8 cellular contexts compared by ENCODE assay signal in genomic region chrX:66638591-66639500, GRCh38. TPM values are rescaled to one million over a fixed set of nuclear protein-coding genes. Genes with fewer than 3 reads are reported as not detected.
A peak's percentile ranks its signal among the peaks of the same experiment; 100 is the strongest.
DNase-seq lines count a peak whose midpoint lies in the region; ATAC-seq and TF ChIP-seq lines count a peak whose summit lies in the region.

Gene EDA2R (minus strand): TSS chrX:66639078. CDS start chrX:66616020, 23,058 bp downstream.

- peak within 1 kb of the TSS; percentile 1 to 59 (median 22) for H3K4me3 ChIP-seq in esophagus squamous epithelium
- H3K4me3 ChIP-seq in neural cell (ENCODE audit: low read length) = peak within 1 kb of the TSS; percentile 67
- peak within 1 kb of the TSS; percentile 48 for H3K4me3 ChIP-seq in upper lobe of right lung

- ATAC-seq in GM19395 (IDR thresholded peaks at IDR 0.05; ENCODE audit: unreplicated experiment) (peak; percentile 88), HG03378 (IDR thresholded peaks at IDR 0.05; ENCODE audit: unreplicated experiment) (peak; percentile 93), upper lobe of right lung (peak; percentile 94)

- no peaks in the 10 kb centered on the region for H4K20me1 ChIP-seq in neural cell (ENCODE audit: insufficient read depth)

- no peak within 1 kb of the TSS for H3K27ac Mint-ChIP-seq in activated CD4-positive, alpha-beta memory T cell treated with anti-CD3 and anti-CD28 coated beads for 36 hours

- WGBS in esophagus squamous epithelium, 2 donors = 2 to 37% methylated on average over 6 to 9 of the region's 32 CpGs

- H2AFZ ChIP-seq in neural cell (ENCODE audit: low read depth, low read length) = no peak within 1 kb of the TSS

- peaks cover 9% of the 10 kb centered on the region for H3K4me1 Mint-ChIP-seq in activated CD4-positive, alpha-beta memory T cell treated with anti-CD3 and anti-CD28 coated beads for 36 hours (ENCODE audit: low read depth)

- H3K4me1 ChIP-seq in esophagus squamous epithelium (peaks cover 0 to 3% (median 0%) of the 10 kb centered on the region in 3 donors), upper lobe of right lung (no peaks in the 10 kb centered on the region)

- no peaks in the 10 kb centered on the region for H3K9me3 Mint-ChIP-seq in activated CD4-positive, alpha-beta memory T cell treated with anti-CD3 and anti-CD28 coated beads for 36 hours

- no peaks in the 10 kb centered on the region for H3K9me2 ChIP-seq in neural cell (ENCODE audit: insufficient read depth, low read length)

- H3F3A ChIP-seq in neural cell (ENCODE audit: insufficient read depth, low read length, poor library complexity, severe bottlenecking) = no peaks in the 10 kb centered on the region

- POLR2A ChIA-PET in activated CD4-positive, alpha-beta memory T cell treated with anti-CD3 and anti-CD28 coated beads for 36 hours (lab: Charles Lee) = no interaction called here

- TF ChIP-seq RAD21 in neural cell (conservative IDR thresholded peaks at IDR 0.05) = no peak

- no peak for TF ChIP-seq CTCF in esophagus squamous epithelium (IDR thresholded peaks at IDR 0.05)
- no peak for TF ChIP-seq CTCF in neural cell (IDR thresholded peaks at IDR 0.05; ENCODE audit: poor library complexity, severe bottlenecking)
- TF ChIP-seq CTCF in upper lobe of right lung (IDR thresholded peaks at IDR 0.05) = no peak

- DNase-seq in COLO829 (ENCODE audit: low spot score) (peak; percentile 45), esophagus squamous epithelium (lab: John Stamatoyannopoulos, UW) (no peak), upper lobe of right lung (no peak), NCI-H510A (lab: John Stamatoyannopoulos, UW) (no peak)
- peak; percentile 55 for DNase-seq in activated CD4-positive, alpha-beta memory T cell treated with anti-CD3 and anti-CD28 coated beads for 36 hours

- TF ChIP-seq EP300 in neural cell (conservative IDR thresholded peaks at IDR 0.05; ENCODE audit: poor library complexity, severe bottlenecking) = no peak

- H3K36me3 ChIP-seq in esophagus squamous epithelium = no peaks in the 10 kb centered on the region
- H3K36me3 ChIP-seq in neural cell (ENCODE audit: insufficient read depth, low read length) = no peaks in the 10 kb centered on the region
- no peaks in the 10 kb centered on the region for H3K36me3 ChIP-seq in upper lobe of right lung

- CTCF ChIA-PET in activated CD4-positive, alpha-beta memory T cell treated with anti-CD3 and anti-CD28 coated beads for 36 hours (lab: Charles Lee) = interaction anchor here (0.5 kb wide), 1 partner anchor 451 kb away, joined by 3 read pairs; no protein-coding TSS in a partner anchor

- H3K27me3 Mint-ChIP-seq in activated CD4-positive, alpha-beta memory T cell treated with anti-CD3 and anti-CD28 coated beads for 36 hours = peaks cover 2% of the 10 kb centered on the region

- TF ChIP-seq POLR2A in esophagus squamous epithelium (IDR thresholded peaks at IDR 0.05) = no peak

- intact Hi-C loops in activated CD4-positive, alpha-beta memory T cell treated with anti-CD3 and anti-CD28 coated beads for 36 hours (cut with micrococcal nuclease) = no loop called here
- intact Hi-C loops in esophagus squamous epithelium (cut with DNase I) = no loop called here
- intact Hi-C loops in upper lobe of right lung (cut with DNase I) = no loop called here

- no peaks in the 10 kb centered on the region for H3K36me3 Mint-ChIP-seq in activated CD4-positive, alpha-beta memory T cell treated with anti-CD3 and anti-CD28 coated beads for 36 hours

- H3K27me3 ChIP-seq in esophagus squamous epithelium (no peaks in the 10 kb centered on the region), neural cell (ENCODE audit: insufficient read depth, low read depth, low read length) (no peaks in the 10 kb centered on the region), upper lobe of right lung (no peaks in the 10 kb centered on the region)

- no peak within 1 kb of the TSS for H3K4me2 ChIP-seq in neural cell (ENCODE audit: low read length)

- peak within 1 kb of the TSS in 2 of 4 donors; percentile 19 to 44 for H3K27ac ChIP-seq in esophagus squamous epithelium
- H3K27ac ChIP-seq in neural cell (ENCODE audit: low read length) = no peak within 1 kb of the TSS
- no peak within 1 kb of the TSS for H3K27ac ChIP-seq in upper lobe of right lung

- H3K79me2 ChIP-seq in neural cell (replicated peaks; ENCODE audit: insufficient read depth, low read length) = no peaks in the 10 kb centered on the region

- H3K4me3 Mint-ChIP-seq in activated CD4-positive, alpha-beta memory T cell treated with anti-CD3 and anti-CD28 coated beads for 36 hours = peak within 1 kb of the TSS; percentile 63

- H3K9me3 ChIP-seq in esophagus squamous epithelium = no peaks in the 10 kb centered on the region
- no peaks in the 10 kb centered on the region for H3K9me3 ChIP-seq in neural cell (ENCODE audit: low read length)
- H3K9me3 ChIP-seq in upper lobe of right lung = no peaks in the 10 kb centered on the region

- peak within 1 kb of the TSS; percentile 46 for H3K9ac ChIP-seq in neural cell (ENCODE audit: low read length)

TF ChIP-seq in neural cell, 6 proteins besides CTCF, POLR2A, EP300 and RAD21:
- TF ChIP-seq TAF1 (IDR thresholded peaks at IDR 0.05; ENCODE audit: low read depth) = no peak
- TF ChIP-seq MXI1 (conservative IDR thresholded peaks at IDR 0.05; ENCODE audit: poor library complexity, severe bottlenecking) = no peak
- TF ChIP-seq POLR2AphosphoS5 (IDR thresholded peaks at IDR 0.05) = no peak
- TF ChIP-seq REST (IDR thresholded peaks at IDR 0.05; ENCODE audit: borderline replicate concordance) = no peak

RNA-seq across cellular contexts. Expression of gene EDA2R, which starts in this region (rescaled TPM):
- 1 to 10 TPM; 1.1 to 1.3 TPM for total RNA-seq in activated CD4-positive, alpha-beta memory T cell treated with anti-CD3 and anti-CD28 coated beads for 36 hours
- total RNA-seq in esophagus squamous epithelium (1 to 10 TPM in 1 of 4 donors, under 1 TPM in 3; 0.08 to 2.5 (median 0.43) TPM), upper lobe of right lung (5.6 TPM)
- polyA plus RNA-seq in neural cell = 4.9 and 6.1 TPM in 2 replicates
- 4.4 and 5.8 TPM in 2 replicates for polyA minus RNA-seq in neural cell

Comparison
In these comparisons a context has a peak if more than half of its experiments do, and no peak if none do; other contexts are left out.
1. DNase-seq: peak in COLO829 (single experiment) and activated CD4-positive, alpha-beta memory T cell treated with anti-CD3 and anti-CD28 coated beads for 36 hours (single experiment); none in esophagus squamous epithelium (single experiment), upper lobe of right lung (single experiment) and NCI-H510A (single experiment).
2. Peak in every context shown above with its lines, with median percentiles within 50 percentile points of each other: ATAC-seq and H3K4me3 ChIP-seq.